8 cellular contexts compared by ENCODE assay signal in genomic region chr7:98641646-98642489, GRCh38. TPM values are rescaled to one million over a fixed set of nuclear protein-coding genes. Genes with fewer than 3 reads are reported as not detected.
DNase-seq lines count a peak whose midpoint lies in the region; ATAC-seq and TF ChIP-seq lines count a peak whose summit lies in the region.

No MANE protein-coding gene starts in this region.

- in situ Hi-C loops in Panc1 (cut with HindIII; ENCODE audit: low pct_unique_long_range_greater_than_20kb, low sequenced_read_pairs), result no loop called here

- WGBS in psoas muscle, 3 donors, result 15 to 18% (median 17%) methylated on average over 15 of the region's 15 CpGs

- H3K9me3 ChIP-seq in Panc1 (ENCODE audit: control insufficient read depth, insufficient read depth, low read depth, low read length) (no peaks in the 10 kb centered on the region), psoas muscle (peaks cover 15% of the 10 kb centered on the region)

- H3K27ac ChIP-seq in Panc1 (ENCODE audit: low read length), result no peak overlapping the region
- no peak overlapping the region for H3K27ac ChIP-seq in psoas muscle

- H3K36me3 ChIP-seq in Panc1 (ENCODE audit: control insufficient read depth, insufficient read depth, low read length), result no peaks in the 10 kb centered on the region
- H3K36me3 ChIP-seq in psoas muscle (ENCODE audit: insufficient read depth in 1 of 2, low read depth in 1 of 2), result no peaks in the 10 kb centered on the region

- H3K27me3 ChIP-seq in Panc1 (ENCODE audit: control insufficient read depth, insufficient read depth, low read length), result peaks cover 4% of the 10 kb centered on the region; the same call in 1 of the 2 replicates
- H3K27me3 ChIP-seq in psoas muscle (ENCODE audit: insufficient read depth in 3 of 3, low read length in 2 of 3), result peaks cover 0 to 3% (median 0%) of the 10 kb centered on the region in 3 donors

- DNase-seq in COLO829 (ENCODE audit: low spot score) (peak; percentile 43), Panc1 (ENCODE audit: low read depth, low spot score) (no peak), psoas muscle (no peak), amniotic stem cell (lab: John Stamatoyannopoulos, UW) (no peak), DMS 273 treated with DMSO at 0.1 percent for 48 hours (lab: John Stamatoyannopoulos, UW) (no peak)
- DNase-seq in activated naive CD4-positive, alpha-beta T cell treated with Interleukin-2 at 50 U/mL for 16 hours, result no peak

- ATAC-seq in GM19372 (IDR thresholded peaks at IDR 0.05; ENCODE audit: low read depth, unreplicated experiment) (peak; percentile 68), HG03108 (IDR thresholded peaks at IDR 0.05; ENCODE audit: unreplicated experiment) (peak; percentile 72), Panc1 (peak; percentile 54; the same call in 1 of the 2 replicates), psoas muscle (no peak)

- no TSS peak for BruUV-seq in Panc1 (replicated peaks; lab: Mats Ljungman, UMichigan)

- POLR2A ChIA-PET in Panc1 (lab: Charles Lee), result interaction anchor here (1.5 kb wide), 1 partner anchor 9 kb away, joined by 3 read pairs; no protein-coding TSS in a partner anchor

- TF ChIP-seq CTCF in Panc1 (IDR thresholded peaks at IDR 0.05) (no peak), psoas muscle (IDR thresholded peaks at IDR 0.05) (no peak)

- intact Hi-C loops in Panc1 (cut with micrococcal nuclease; ENCODE audit: unreplicated experiment) (no loop called here), psoas muscle (cut with DNase I) (no loop called here)

- H3K4me1 ChIP-seq in Panc1 (ENCODE audit: control insufficient read depth, insufficient read depth, low read length) (no peaks in the 10 kb centered on the region), psoas muscle (no peaks in the 10 kb centered on the region)

- CTCF ChIA-PET in Panc1 (lab: Charles Lee), result interaction anchor here (0.5 kb wide), 1 partner anchor 221 kb away, joined by 5 read pairs; no protein-coding TSS in a partner anchor

- H3K4me3 ChIP-seq in Panc1 (ENCODE audit: low read depth in 2 of 2, low read length in 2 of 2), result no peak overlapping the region
- no peak overlapping the region for H3K4me3 ChIP-seq in psoas muscle

RNA-seq across cellular contexts. Expression of gene NPTX2, which starts 24.8 kb away (rescaled TPM):
- total RNA-seq in Panc1 (2021; ENCODE audit: unreplicated experiment) (0.15 TPM), psoas muscle (1 to 10 TPM; 1.3 to 8.7 (median 3.7) TPM)
- not detected for polyA plus RNA-seq in Panc1 (2012; ENCODE audit: insufficient read length)
- polyA plus RNA-seq in psoas muscle, result 1 to 10 TPM; 2.1 to 8.3 (median 6.8) TPM

Comparison
In these comparisons a context has a peak if more than half of its experiments do, and no peak if none do; other contexts are left out.
1. ATAC-seq: peak in GM19372 (single experiment), HG03108 (single experiment) and Panc1 (single experiment); none in psoas muscle (0 of 4).